ENCODE assay signal across 24 cellular contexts in the genomic region with DNA sequence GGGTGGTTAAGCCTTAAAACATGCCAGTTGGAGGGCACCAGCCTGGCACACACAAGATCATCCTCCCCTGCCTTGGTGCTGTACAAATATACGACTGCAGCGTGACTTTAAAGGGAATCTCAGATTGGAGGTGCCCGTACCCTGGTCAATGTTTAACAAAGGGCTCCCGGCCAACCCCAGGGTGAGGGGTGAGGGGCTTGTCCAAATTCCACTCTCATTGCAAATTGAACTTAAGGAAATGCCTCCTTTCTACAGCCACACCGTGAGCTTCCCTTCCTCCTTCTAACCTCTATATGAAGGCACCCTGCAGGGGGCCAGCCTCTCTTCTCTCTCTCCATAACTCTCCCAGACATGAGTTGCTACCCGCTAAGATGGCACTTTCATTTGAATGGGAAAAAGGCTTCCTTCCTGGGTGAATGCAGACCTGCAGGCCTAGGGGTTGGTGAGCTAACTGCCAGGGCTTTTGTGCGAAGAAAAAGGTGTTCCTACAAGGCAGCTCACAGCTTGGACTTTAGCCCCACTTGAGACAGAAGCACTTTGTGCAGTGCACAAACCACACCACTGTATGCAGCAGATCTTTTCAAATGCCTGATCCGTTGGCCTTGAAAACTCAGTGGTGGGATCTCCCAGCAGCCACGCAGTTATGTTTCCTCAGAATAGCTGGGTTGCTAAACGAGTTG.
DNase-seq lines count a peak whose midpoint lies in the region; ATAC-seq and TF ChIP-seq lines count a peak whose summit lies in the region.
"Had no signal": no experiment of that assay in that cellular context is flagged by ENCODE, and none has a peak within 500 bp of the region (broad histone marks: within the 10 kb centered on the region; RNA-seq: fewer than 3 reads in every experiment).

No MANE protein-coding gene starts in this region.

- H3K36me3 ChIP-seq in colonic mucosa (no peaks in the 10 kb centered on the region), esophagus muscularis mucosa (no peaks in the 10 kb centered on the region)
- H3K36me3 ChIP-seq: BE2C, esophagus squamous epithelium, neural progenitor cell had no signal

- H3K9ac ChIP-seq in colonic mucosa (ENCODE audit: low read depth in 2 of 2, low read length in 2 of 2): peak overlapping the region; percentile 38 to 72
- H3K9ac ChIP-seq: GM23248, neural progenitor cell had no signal

- H3K27ac ChIP-seq in colonic mucosa (peak overlapping the region; percentile 85), foreskin keratinocyte (no peak overlapping the region), esophagus muscularis mucosa (replicated peaks in 1 of 4) (no peak overlapping the region)
- H3K27ac ChIP-seq: body of pancreas, esophagus squamous epithelium, GM23248, neural progenitor cell, psoas muscle had no signal

- H3K4me3 ChIP-seq in colonic mucosa (no peak overlapping the region), esophagus muscularis mucosa (no peak overlapping the region)
- H3K4me3 ChIP-seq: body of pancreas, esophagus squamous epithelium, GM23248, neural progenitor cell, psoas muscle had no signal

- DNase-seq in SKM-1 treated with dmso at 0.1 percent for 144 hours (lab: John Stamatoyannopoulos, UW; ENCODE audit: unreplicated experiment) (peak; percentile 9), SKM-1 (lab: John Stamatoyannopoulos, UW; ENCODE audit: unreplicated experiment) (no peak), colonic mucosa (peak; percentile 82), mucosa of gallbladder (ENCODE audit: low spot score) (peak; percentile 57), NCI-H69 (lab: John Stamatoyannopoulos, UW) (no peak), foreskin keratinocyte (no peak), esophagus muscularis mucosa (ENCODE audit: extremely low spot score) (no peak)
- no peak for DNase-seq in stimulated activated naive CD4-positive, alpha-beta T cell (lab: John Stamatoyannopoulos, UW)
- DNase-seq: activated CD4-positive, alpha-beta memory T cell treated with anti-CD3 and anti-CD28 coated beads for 36 hours; activated effector memory CD4-positive, alpha-beta T cell treated with Interleukin-2 at 50 U/mL for 16 hours; BE2C; body of pancreas; effector memory CD8-positive, alpha-beta T cell; esophagus squamous epithelium; GM23248; NCI-H1436; NCI-H510A; psoas muscle; RPMI8226; stimulated activated CD4-positive, alpha-beta T cell treated with anti-CD3 and anti-CD28 coated beads, Interleukin-2, amount 100 ng/mL, for 24 hours; T-helper 9 cell had no signal

- TF ChIP-seq POLR2A in esophagus muscularis mucosa (IDR thresholded peaks at IDR 0.05; ENCODE audit: low read depth): no peak

- intact Hi-C loops in colonic mucosa (cut with DNase I) (no loop called here), esophagus muscularis mucosa (cut with DNase I) (no loop called here)

- H3K4me1 ChIP-seq in colonic mucosa (peaks cover 9% of the 10 kb centered on the region), foreskin keratinocyte (no peaks in the 10 kb centered on the region), esophagus muscularis mucosa (no peaks in the 10 kb centered on the region)
- H3K4me1 ChIP-seq: BE2C, body of pancreas, esophagus squamous epithelium, neural progenitor cell, psoas muscle had no signal

- no peak for TF ChIP-seq CTCF in colonic mucosa (IDR thresholded peaks at IDR 0.05)
- TF ChIP-seq CTCF in foreskin keratinocyte (conservative IDR thresholded peaks at IDR 0.05): no peak
- no peak for TF ChIP-seq CTCF in esophagus muscularis mucosa (IDR thresholded peaks at IDR 0.05)

- no peak for TF ChIP-seq EP300 in esophagus muscularis mucosa (IDR thresholded peaks at IDR 0.05)

- ATAC-seq in foreskin keratinocyte: no peak
- ATAC-seq: body of pancreas; effector memory CD8-positive, alpha-beta T cell; psoas muscle; SK-N-SH treated with all-trans-retinoic acid at 6 μM for 48 hours; stimulated activated effector memory CD8-positive, alpha-beta T cell treated with anti-CD3 and anti-CD28 coated beads, Interleukin-12 subunit alpha, Interleukin-12 subunit beta, amount 100 ng/mL, for 72 hours had no signal

- H3K27me3 ChIP-seq in colonic mucosa: no peaks in the 10 kb centered on the region
- no peaks in the 10 kb centered on the region for H3K27me3 ChIP-seq in foreskin keratinocyte
- peaks cover 0 to 12% (median 0%) of the 10 kb centered on the region in 4 donors for H3K27me3 ChIP-seq in esophagus muscularis mucosa
- H3K27me3 ChIP-seq: neural progenitor cell had no signal

- H3K9me3 ChIP-seq in colonic mucosa (no peaks in the 10 kb centered on the region), esophagus muscularis mucosa (no peaks in the 10 kb centered on the region)
- H3K9me3 ChIP-seq: BE2C, body of pancreas, esophagus squamous epithelium, psoas muscle had no signal

- WGBS in esophagus muscularis mucosa: 87% methylated on average over 10 of the region's 10 CpGs

Comparison
In these comparisons a context has a peak if more than half of its experiments do, and no peak if none do; other contexts are left out.
1. DNase-seq: peak in SKM-1 treated with dmso at 0.1 percent for 144 hours (single experiment), colonic mucosa (single experiment) and mucosa of gallbladder (single experiment); none in SKM-1 (single experiment), NCI-H69 (single experiment), foreskin keratinocyte (0 of 2), esophagus muscularis mucosa (single experiment) and stimulated activated naive CD4-positive, alpha-beta T cell (0 of 6).